Comparison of ENCODE assay signal across 13 cellular contexts in genomic region chr13:46855166-46855565, GRCh38. TPM values are rescaled to one million over a fixed set of nuclear protein-coding genes. Genes with fewer than 3 reads are reported as not detected.
DNase-seq lines count a peak whose midpoint lies in the region; ATAC-seq and FAIRE-seq lines count a peak whose summit lies in the region.
"Had no signal": no experiment of that assay in that cellular context is flagged by ENCODE, and none has a peak within 500 bp of the region (broad histone marks: within the 10 kb centered on the region; RNA-seq: fewer than 3 reads in every experiment).

No MANE protein-coding gene starts in this region.

- peak overlapping the region; percentile 57 for H3K27ac Mint-ChIP-seq in dendritic cell treated with granulocyte-macrophage colony-stimulating factor and Interleukin-4, amounts not matched to agents 40 ng/mL and 50 ng/mL, for 4 days
- no peak overlapping the region for H3K27ac Mint-ChIP-seq in activated T-cell treated with anti-CD3 and anti-CD28 coated beads, Interleukin-2, amount 50 U/mL, for 72 hours
- H3K27ac Mint-ChIP-seq: naive thymus-derived CD4-positive, alpha-beta T cell had no signal

- ATAC-seq in GM18907 (IDR thresholded peaks at IDR 0.05; ENCODE audit: unreplicated experiment) (peak; percentile 74), GM21576 (IDR thresholded peaks at IDR 0.05; ENCODE audit: unreplicated experiment) (peak; percentile 84), HG03439 (IDR thresholded peaks at IDR 0.05; ENCODE audit: unreplicated experiment) (peak; percentile 54), Right ventricle myocardium superior (ENCODE audit: poor library complexity) (no peak)
- ATAC-seq in activated T-cell treated with anti-CD3 and anti-CD28 coated beads, Interleukin-2, amount 50 U/mL, for 72 hours (replicated peaks in 1 of 2), result no peak
- ATAC-seq: left lobe of liver; naive thymus-derived CD4-positive, alpha-beta T cell had no signal

- H3K27me3 Mint-ChIP-seq in dendritic cell treated with granulocyte-macrophage colony-stimulating factor and Interleukin-4, amounts not matched to agents 40 ng/mL and 50 ng/mL, for 4 days, result no peaks in the 10 kb centered on the region
- peaks cover 25% of the 10 kb centered on the region for H3K27me3 Mint-ChIP-seq in activated T-cell treated with anti-CD3 and anti-CD28 coated beads, Interleukin-2, amount 50 U/mL, for 72 hours (ENCODE audit: low read depth)

- intact Hi-C loops in dendritic cell treated with granulocyte-macrophage colony-stimulating factor and Interleukin-4, amounts not matched to agents 40 ng/mL and 50 ng/mL, for 4 days (cut with micrococcal nuclease), result no loop called here
- intact Hi-C loops in posterior cingulate gyrus (cut with DNase I), result no loop called here
- intact Hi-C loops in Right ventricle myocardium superior (cut with DNase I), result no loop called here

- FAIRE-seq in urothelium cell line (lab: Jason Lieb, UNC), result no peak

- H3K4me1 Mint-ChIP-seq in dendritic cell treated with granulocyte-macrophage colony-stimulating factor and Interleukin-4, amounts not matched to agents 40 ng/mL and 50 ng/mL, for 4 days (ENCODE audit: low read depth), result peaks cover 16% of the 10 kb centered on the region
- H3K4me1 Mint-ChIP-seq in activated T-cell treated with anti-CD3 and anti-CD28 coated beads, Interleukin-2, amount 50 U/mL, for 72 hours (ENCODE audit: low read depth), result no peaks in the 10 kb centered on the region

- DNase-seq in posterior cingulate gyrus, result no peak
- no peak for DNase-seq in urothelium cell line (ENCODE audit: low spot score)
- no peak for DNase-seq in Right ventricle myocardium superior
- DNase-seq in activated T-cell treated with anti-CD3 and anti-CD28 coated beads, Interleukin-2, amount 50 U/mL, for 72 hours, result no peak
- DNase-seq: activated CD4-positive, alpha-beta T cell treated with anti-CD3 and anti-CD28 coated beads for 48 hours; activated gamma-delta T cell; naive thymus-derived CD4-positive, alpha-beta T cell; NCI-H146 had no signal

- no peaks in the 10 kb centered on the region for H3K9me3 Mint-ChIP-seq in dendritic cell treated with granulocyte-macrophage colony-stimulating factor and Interleukin-4, amounts not matched to agents 40 ng/mL and 50 ng/mL, for 4 days
- no peaks in the 10 kb centered on the region for H3K9me3 Mint-ChIP-seq in activated T-cell treated with anti-CD3 and anti-CD28 coated beads, Interleukin-2, amount 50 U/mL, for 72 hours
- H3K9me3 Mint-ChIP-seq: naive thymus-derived CD4-positive, alpha-beta T cell had no signal

- H3K4me3 Mint-ChIP-seq in dendritic cell treated with granulocyte-macrophage colony-stimulating factor and Interleukin-4, amounts not matched to agents 40 ng/mL and 50 ng/mL, for 4 days, result no peak overlapping the region
- H3K4me3 Mint-ChIP-seq in activated T-cell treated with anti-CD3 and anti-CD28 coated beads, Interleukin-2, amount 50 U/mL, for 72 hours, result no peak overlapping the region
- H3K4me3 Mint-ChIP-seq: naive thymus-derived CD4-positive, alpha-beta T cell had no signal

- H3K36me3 Mint-ChIP-seq in dendritic cell treated with granulocyte-macrophage colony-stimulating factor and Interleukin-4, amounts not matched to agents 40 ng/mL and 50 ng/mL, for 4 days (ENCODE audit: low read depth), result no peaks in the 10 kb centered on the region
- H3K36me3 Mint-ChIP-seq in activated T-cell treated with anti-CD3 and anti-CD28 coated beads, Interleukin-2, amount 50 U/mL, for 72 hours (ENCODE audit: insufficient read depth in 2 of 2), result no peaks in the 10 kb centered on the region
- H3K36me3 Mint-ChIP-seq: naive thymus-derived CD4-positive, alpha-beta T cell had no signal

RNA-seq across cellular contexts. Expression of gene HTR2A, which starts 41.7 kb away (rescaled TPM):
- total RNA-seq in Right ventricle myocardium superior, result not detected
- total RNA-seq in activated T-cell treated with anti-CD3 and anti-CD28 coated beads, Interleukin-2, amount 50 U/mL, for 72 hours, result not detected
- total RNA-seq: left lobe of liver; naive thymus-derived CD4-positive, alpha-beta T cell had no signal

RNA-seq across cellular contexts. Expression of gene ESD, which starts 58.2 kb away (rescaled TPM):
- 104 TPM for total RNA-seq in Right ventricle myocardium superior
- total RNA-seq in activated T-cell treated with anti-CD3 and anti-CD28 coated beads, Interleukin-2, amount 50 U/mL, for 72 hours, result 100 to 1,000 TPM in 1 of 2 donors, 10 to 100 TPM in 1; 92.4 to 122 TPM

Comparison
In these comparisons a context has a peak if more than half of its experiments do, and no peak if none do; other contexts are left out.
1. ATAC-seq: peak in GM18907 (single experiment), GM21576 (single experiment) and HG03439 (single experiment); none in Right ventricle myocardium superior (single experiment) and activated T-cell treated with anti-CD3 and anti-CD28 coated beads, Interleukin-2, amount 50 U/mL, for 72 hours (0 of 2).